ENCODE assay signal across 11 cellular contexts in genomic region chr9:117720555-117720954, GRCh38. TPM values are rescaled to one million over a fixed set of nuclear protein-coding genes. Genes with fewer than 3 reads are reported as not detected.
A peak's percentile ranks its signal among the peaks of the same experiment; 100 is the strongest.
DNase-seq lines count a peak whose midpoint lies in the region; TF ChIP-seq lines count a peak whose summit lies in the region.
"Had no signal": no experiment of that assay in that cellular context is flagged by ENCODE, and none has a peak within 500 bp of the region (broad histone marks: within the 10 kb centered on the region; RNA-seq: fewer than 3 reads in every experiment).

No MANE protein-coding gene starts in this region.

- H3K27me3 ChIP-seq in tibial nerve: no peaks in the 10 kb centered on the region
- H3K27me3 ChIP-seq: esophagus squamous epithelium had no signal

- TF ChIP-seq CTCF in tibial nerve (IDR thresholded peaks at IDR 0.05): no peak

- peaks cover 0 to 35% (median 9%) of the 10 kb centered on the region in 4 donors for H3K4me1 ChIP-seq in tibial nerve

- peak in 1 of 2 donors; percentile 43 for TF ChIP-seq EP300 in tibial nerve (IDR thresholded peaks at IDR 0.05)

- peak overlapping the region in 1 of 4 donors; percentile 68 for H3K27ac ChIP-seq in tibial nerve
- H3K27ac ChIP-seq: 22Rv1 had no signal

- no peaks in the 10 kb centered on the region for H3K36me3 ChIP-seq in tibial nerve
- H3K36me3 ChIP-seq: esophagus squamous epithelium had no signal

- no peak overlapping the region for H3K4me3 ChIP-seq in tibial nerve
- H3K4me3 ChIP-seq: esophagus squamous epithelium had no signal

- no peak for TF ChIP-seq POLR2A in tibial nerve (IDR thresholded peaks at IDR 0.05)

- WGBS in tibial nerve, 2 donors: 28 to 38% methylated on average over 5 of the region's 5 CpGs

- peak; percentile 56 for DNase-seq in NCI-H2227 treated with DMSO at 0.1 percent for 48 hours (lab: John Stamatoyannopoulos, UW)
- DNase-seq in NCI-H2227 (lab: John Stamatoyannopoulos, UW; ENCODE audit: unreplicated experiment): no peak
- DNase-seq in fibroblast of gingiva (ENCODE audit: low read depth): peak; percentile 68
- peak; percentile 23 to 28 for DNase-seq in lung microvascular endothelial cell (ENCODE audit: low read depth in 2 of 2)
- peak; percentile 38 to 72 for DNase-seq in tibial nerve (ENCODE audit: low spot score in 2 of 2)
- no peak for DNase-seq in NCI-H2081 (lab: John Stamatoyannopoulos, UW)
- no peak for DNase-seq in dedifferentiated amniotic fluid mesenchymal stem cell (ENCODE audit: extremely low spot score)
- no peak for DNase-seq in activated CD4-positive, alpha-beta T cell treated with anti-CD3 and anti-CD28 coated beads for 4 hours
- DNase-seq: esophagus squamous epithelium had no signal

- H3K9me3 ChIP-seq in tibial nerve: no peaks in the 10 kb centered on the region
- H3K9me3 ChIP-seq: esophagus squamous epithelium had no signal

RNA-seq across cellular contexts. Expression of gene TLR4, which starts 16.4 kb away (rescaled TPM):
- 116 and 187 TPM in 2 replicates for total RNA-seq in lung microvascular endothelial cell
- total RNA-seq in tibial nerve: 10 to 100 TPM; 14.0 to 33.1 (median 21.9) TPM
- total RNA-seq: activated naive CD4-positive, alpha-beta T cell treated with anti-CD3 and anti-CD28 coated beads, Interleukin-2, amount 50 U/mL, for 72 hours had no signal

Comparison
In these comparisons a context has a peak if more than half of its experiments do, and no peak if none do; other contexts are left out.
1. DNase-seq: peak in NCI-H2227 treated with DMSO at 0.1 percent for 48 hours (single experiment), fibroblast of gingiva (single experiment), lung microvascular endothelial cell (2 of 2) and tibial nerve (2 of 2); none in NCI-H2227 (single experiment), NCI-H2081 (0 of 2), dedifferentiated amniotic fluid mesenchymal stem cell (single experiment) and activated CD4-positive, alpha-beta T cell treated with anti-CD3 and anti-CD28 coated beads for 4 hours (0 of 2).